In the genomic region with DNA sequence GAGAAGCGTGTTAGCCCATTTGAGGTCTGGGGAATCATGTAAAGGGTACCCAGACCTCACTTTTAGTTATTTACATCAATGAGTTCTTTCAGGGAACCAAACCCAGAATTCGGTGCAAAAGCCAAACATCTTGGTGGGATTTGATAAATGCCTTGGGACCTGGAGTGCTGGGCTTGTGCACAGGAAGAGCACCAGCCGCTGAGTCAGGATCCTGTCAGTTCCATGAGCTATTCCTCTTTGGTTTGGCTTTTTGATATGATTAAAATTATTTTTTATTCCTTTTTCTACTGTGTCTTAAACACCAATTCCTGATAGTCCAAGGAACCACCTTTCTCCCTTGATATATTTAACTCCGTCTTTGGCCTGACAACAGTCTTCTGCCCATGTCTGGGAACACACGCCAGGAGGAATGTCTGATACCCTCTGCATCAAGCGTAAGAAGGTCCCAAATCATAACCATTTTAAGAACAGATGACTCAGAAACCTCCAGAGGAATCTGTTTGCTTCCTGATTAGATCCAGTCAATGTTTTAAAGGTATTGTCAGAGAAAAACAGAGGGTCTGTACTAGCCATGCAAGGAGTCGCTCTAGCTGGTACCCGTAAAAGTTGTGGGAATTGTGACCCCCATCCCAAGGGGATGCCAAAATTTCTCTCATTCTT, we compare ENCODE assay signal across 22 cellular contexts.
A peak's percentile ranks its signal among the peaks of the same experiment; 100 is the strongest.
DNase-seq lines count a peak whose midpoint lies in the region; ATAC-seq and TF ChIP-seq lines count a peak whose summit lies in the region.
"Had no signal": no experiment of that assay in that cellular context is flagged by ENCODE, and none has a peak within 500 bp of the region (broad histone marks: within the 10 kb centered on the region; RNA-seq: fewer than 3 reads in every experiment).

No MANE protein-coding gene starts in this region.

- no peaks in the 10 kb centered on the region for H3K36me3 ChIP-seq in trophoblast cell (ENCODE audit: control insufficient read depth in 1 of 2, insufficient read depth in 2 of 2, low read length in 2 of 2)
- H3K36me3 ChIP-seq in right lobe of liver = peaks cover 0 to 4% (median 1%) of the 10 kb centered on the region in 4 donors
- H3K36me3 ChIP-seq: vagina had no signal

- H3K23ac ChIP-seq in trophoblast cell (ENCODE audit: low read length) = no peak overlapping the region

- ATAC-seq in right lobe of liver (no peak), HG03432 (IDR thresholded peaks at IDR 0.05; ENCODE audit: unreplicated experiment) (no peak)
- ATAC-seq in activated CD4-positive, CD25-positive, alpha-beta regulatory T cell treated with anti-CD3 and anti-CD28 coated beads, Interleukin-2, amount 50 U/mL, for 24 hours = no peak
- ATAC-seq: effector memory CD8-positive, alpha-beta T cell; left lobe of liver had no signal

- H3K9ac ChIP-seq in trophoblast cell (ENCODE audit: low read length) = no peak overlapping the region

- no peak overlapping the region for H4K12ac ChIP-seq in trophoblast cell (ENCODE audit: low read depth, low read length)

- TF ChIP-seq CTCF in HFFc6 (IDR thresholded peaks at IDR 0.05) (no peak), right lobe of liver (IDR thresholded peaks at IDR 0.05) (no peak)

- H3K79me1 ChIP-seq in trophoblast cell (ENCODE audit: low read length) = peaks cover 6% of the 10 kb centered on the region

- no peak for TF ChIP-seq POLR2A in right lobe of liver (IDR thresholded peaks at IDR 0.05)

- peak overlapping the region; percentile 69 for H3K27ac Mint-ChIP-seq in HFFc6
- H3K27ac Mint-ChIP-seq: activated T-helper 1 cell treated with anti-CD3 and anti-CD28 coated beads, Interleukin-12 subunit alpha, Interleukin-12 subunit beta, Interleukin-2, Interleukin-4 antibody, amounts not matched to agents 30 ng/mL and 10 ng/mL and 1 ng/mL, durations not matched to agents 14 hours and 24 hours and 36 hours; IgD-negative memory B cell; T-helper 1 cell treated with Interleukin-12 subunit alpha and Interleukin-12 subunit beta and Interleukin-4 antibody, amounts not matched to agents 30 μg/mL and 1 μg/mL, for 36 hours had no signal

- H3K36me3 Mint-ChIP-seq in HFFc6 (ENCODE audit: low read depth) = peaks cover 19% of the 10 kb centered on the region

- intact Hi-C loops in right lobe of liver (cut with DNase I) = no loop called here

- DNase-seq in HFFc6 = peak; percentile 10
- peak; percentile 54 for DNase-seq in amniotic epithelial cell (ENCODE audit: low read depth)
- DNase-seq in glomerular endothelial cell (ENCODE audit: extremely low read depth, low read depth, low spot score) = peak; percentile 34
- no peak for DNase-seq in trophoblast cell
- DNase-seq in right lobe of liver = no peak
- DNase-seq in NCI-H2107 treated with DMSO at 0.1 percent for 48 hours (lab: John Stamatoyannopoulos, UW; ENCODE audit: unreplicated experiment) = no peak
- DNase-seq: activated CD8-positive, alpha-beta memory T cell treated with anti-CD3 and anti-CD28 coated beads for 24 hours; central memory CD4-positive, alpha-beta T cell; DND-41; effector memory CD8-positive, alpha-beta T cell; NCI-H2029; NCI-H524; stimulated activated CD4-positive, alpha-beta T cell treated with anti-CD3 and anti-CD28 coated beads, Interleukin-4, amount 100 ng/mL, for 1 hour had no signal

- H3K27ac ChIP-seq in trophoblast cell (ENCODE audit: low read depth, low read length) (no peak overlapping the region), right lobe of liver (no peak overlapping the region)
- H3K27ac ChIP-seq: vagina had no signal

- H2BK120ac ChIP-seq in trophoblast cell (ENCODE audit: insufficient read depth, low read length, poor library complexity) = peak overlapping the region; percentile 2

- no peak overlapping the region for H2AFZ ChIP-seq in trophoblast cell (ENCODE audit: insufficient read depth, low read length, poor library complexity)

- H3K4me3 ChIP-seq in trophoblast cell (ENCODE audit: low read depth, low read length) = no peak overlapping the region
- H3K4me3 ChIP-seq in right lobe of liver = no peak overlapping the region
- H3K4me3 ChIP-seq: skin epidermis, vagina had no signal

- H3K9me3 Mint-ChIP-seq in HFFc6 = no peaks in the 10 kb centered on the region
- H3K9me3 Mint-ChIP-seq: activated T-helper 1 cell treated with anti-CD3 and anti-CD28 coated beads, Interleukin-12 subunit alpha, Interleukin-12 subunit beta, Interleukin-2, Interleukin-4 antibody, amounts not matched to agents 30 ng/mL and 10 ng/mL and 1 ng/mL, durations not matched to agents 14 hours and 24 hours and 36 hours; effector memory CD8-positive, alpha-beta T cell; IgD-negative memory B cell; T-helper 1 cell treated with Interleukin-12 subunit alpha and Interleukin-12 subunit beta and Interleukin-4 antibody, amounts not matched to agents 30 μg/mL and 1 μg/mL, for 36 hours; WTC11 had no signal

- peaks cover 2% of the 10 kb centered on the region for H3K79me2 ChIP-seq in trophoblast cell (ENCODE audit: control insufficient read depth, insufficient read depth, low read length, poor library complexity)

- no CpG with 5 or more reads among the region's 8 CpGs for WGBS in trophoblast cell (ENCODE audit: extremely low coverage, insufficient coverage, insufficient read length)
- WGBS in right lobe of liver (ENCODE audit: insufficient coverage, low coverage, low lambda C conversion rate, missing lambda C conversion rate) = 96% methylated on average over 7 of the region's 8 CpGs

- H3K4me3 Mint-ChIP-seq in HFFc6 = peak overlapping the region; percentile 61
- H3K4me3 Mint-ChIP-seq: activated T-helper 1 cell treated with anti-CD3 and anti-CD28 coated beads, Interleukin-12 subunit alpha, Interleukin-12 subunit beta, Interleukin-2, Interleukin-4 antibody, amounts not matched to agents 30 ng/mL and 10 ng/mL and 1 ng/mL, durations not matched to agents 14 hours and 24 hours and 36 hours; effector memory CD8-positive, alpha-beta T cell; T-helper 1 cell treated with Interleukin-12 subunit alpha and Interleukin-12 subunit beta and Interleukin-4 antibody, amounts not matched to agents 30 μg/mL and 1 μg/mL, for 36 hours had no signal

- H4K91ac ChIP-seq in trophoblast cell (ENCODE audit: low read depth, low read length) = peak overlapping the region; percentile 67

- no peak overlapping the region for H2BK5ac ChIP-seq in trophoblast cell (ENCODE audit: low read depth, low read length, poor library complexity)

- no peak overlapping the region for H3K4me2 ChIP-seq in trophoblast cell (ENCODE audit: low read length)

- no peak overlapping the region for H2AK5ac ChIP-seq in trophoblast cell (ENCODE audit: low read length)

- H3K14ac ChIP-seq in trophoblast cell (ENCODE audit: low read length) = no peak overlapping the region

- peaks cover 15 to 19% of the 10 kb centered on the region in 2 experiments for H3K4me1 ChIP-seq in trophoblast cell (ENCODE audit: control insufficient read depth in 1 of 2, insufficient read depth in 2 of 2, low read length in 2 of 2)
- H3K4me1 ChIP-seq in right lobe of liver = no peaks in the 10 kb centered on the region

- H3K27me3 ChIP-seq in trophoblast cell (ENCODE audit: insufficient read depth, low read length) (no peaks in the 10 kb centered on the region), right lobe of liver (no peaks in the 10 kb centered on the region)
- H3K27me3 ChIP-seq: vagina had no signal

- no peaks in the 10 kb centered on the region for H3K9me3 ChIP-seq in trophoblast cell (ENCODE audit: insufficient read depth, low read depth, low read length)
- no peaks in the 10 kb centered on the region for H3K9me3 ChIP-seq in right lobe of liver
- H3K9me3 ChIP-seq: vagina had no signal

- H2BK12ac ChIP-seq in trophoblast cell (ENCODE audit: low read length) = peak overlapping the region; percentile 24

- H4K8ac ChIP-seq in trophoblast cell (ENCODE audit: low read depth, low read length) = no peak overlapping the region

- H3K4me1 Mint-ChIP-seq in HFFc6 (ENCODE audit: low read depth) = peaks cover 67% of the 10 kb centered on the region
- H3K4me1 Mint-ChIP-seq: IgD-negative memory B cell had no signal

- no peak overlapping the region for H3K4ac ChIP-seq in trophoblast cell (ENCODE audit: low read depth, low read length)

- H3K18ac ChIP-seq in trophoblast cell (ENCODE audit: low read length) = no peak overlapping the region

- no peaks in the 10 kb centered on the region; the same call in 1 of the 2 replicates for H3K27me3 Mint-ChIP-seq in HFFc6 (ENCODE audit: insufficient read depth)
- H3K27me3 Mint-ChIP-seq: effector memory CD8-positive, alpha-beta T cell; IgD-negative memory B cell had no signal

Comparison
In these comparisons a context has a peak if more than half of its experiments do, and no peak if none do; other contexts are left out.
1. DNase-seq: peak in HFFc6 (single experiment), amniotic epithelial cell (single experiment) and glomerular endothelial cell (single experiment); none in trophoblast cell (0 of 2), right lobe of liver (0 of 3) and NCI-H2107 treated with DMSO at 0.1 percent for 48 hours (single experiment).